ENCODE assay signal across 1 cellular context in genomic region chrX:65997978-65998717, GRCh38.
TF ChIP-seq lines count a peak whose summit lies in the region.

No MANE protein-coding gene starts in this region.

TF ChIP-seq in K562, 482 proteins besides CTCF, POLR2A, EP300 and RAD21 (continued from another document and continues in another):
- TF ChIP-seq ZBTB40 (IDR thresholded peaks at IDR 0.05) (no peak), ZBTB40 (CRISPR knock-in tag; IDR thresholded peaks at IDR 0.05) (no peak), CBFB (CRISPR knock-in tag; IDR thresholded peaks at IDR 0.05) (no peak), MTF1 (CRISPR knock-in tag; IDR thresholded peaks at IDR 0.05; ENCODE audit: borderline replicate concordance) (no peak), GABPA (tag; conservative IDR thresholded peaks at IDR 0.05; ENCODE audit: low read depth) (no peak; the same call in 1 of the 2 replicates), TAL1 (IDR thresholded peaks at IDR 0.05) (peak; percentile 81), ZNF699 (CRISPR knock-in tag; IDR thresholded peaks at IDR 0.05; ENCODE audit: insufficient replicate concordance) (no peak), MEF2A (IDR thresholded peaks at IDR 0.05; ENCODE audit: control insufficient read depth, low read depth, low read length) (0 out of 2 replicates have a peak, but pooled peaks have one; percentile 33), CHAMP1 (IDR thresholded peaks at IDR 0.05) (no peak), IRF9 (tag; IDR thresholded peaks at IDR 0.05) (peak; percentile 19), HNRNPL (IDR thresholded peaks at IDR 0.05; ENCODE audit: low read depth, low read length) (no peak), EZH2 (IDR thresholded peaks at IDR 0.05; ENCODE audit: borderline replicate concordance, low read depth, low read length) (no peak), SIRT6 (IDR thresholded peaks at IDR 0.05; ENCODE audit: low read depth, low read length) (no peak), HDAC3 (IDR thresholded peaks at IDR 0.05; ENCODE audit: borderline replicate concordance, partially characterized antibody) (peak; percentile 92), NCOA2 (IDR thresholded peaks at IDR 0.05; ENCODE audit: partially characterized antibody in 2 of 2) (peak; percentile 81 to 85), KLF1 (tag; IDR thresholded peaks at IDR 0.05) (0 out of 2 replicates have a peak, but pooled peaks have one; percentile 14), HDAC1 (IDR thresholded peaks at IDR 0.05) (peak in 1 of 2 experiments; percentile 49; a peak in 1 of 4 replicates), NCOR1 (IDR thresholded peaks at IDR 0.05) (peak; percentile 96), CSDE1 (IDR thresholded peaks at IDR 0.05) (no peak), MEIS2 (IDR thresholded peaks at IDR 0.05; ENCODE audit: partially characterized antibody) (peak; percentile 86), HSF4 (CRISPR knock-in tag; IDR thresholded peaks at IDR 0.05; ENCODE audit: borderline replicate concordance) (no peak; the same call in 1 of the 2 replicates), HIVEP1 (CRISPR knock-in tag; IDR thresholded peaks at IDR 0.05) (0 out of 2 replicates have a peak, but pooled peaks have one; percentile 21), PHB2 (IDR thresholded peaks at IDR 0.05; ENCODE audit: low read depth) (no peak), PRMT5 (CRISPR knock-in tag; IDR thresholded peaks at IDR 0.05) (no peak), USF1 (CRISPR knock-in tag; IDR thresholded peaks at IDR 0.05) (no peak), MNT (conservative IDR thresholded peaks at IDR 0.05) (peak; percentile 19 to 56; a peak in 2 of 4 replicates), GATA2 (CRISPR knock-in tag; IDR thresholded peaks at IDR 0.05) (peak; percentile 65; the same call in 1 of the 2 replicates), ZNF23 (CRISPR knock-in tag; IDR thresholded peaks at IDR 0.05) (no peak), CLOCK (CRISPR knock-in tag; IDR thresholded peaks at IDR 0.05; ENCODE audit: borderline replicate concordance) (no peak), CUX1 (CRISPR knock-in tag; IDR thresholded peaks at IDR 0.05) (no peak), ESRRA (IDR thresholded peaks at IDR 0.05; ENCODE audit: borderline replicate concordance, low read depth) (peak; percentile 85; the same call in 1 of the 2 replicates), ZNF3 (CRISPR knock-in tag; IDR thresholded peaks at IDR 0.05) (0 out of 2 replicates have a peak, but pooled peaks have one; percentile 38), BRF1 (IDR thresholded peaks at IDR 0.05; ENCODE audit: borderline replicate concordance, extremely low read depth, insufficient read length) (no peak)
